8 cellular contexts compared by ENCODE assay signal in the genomic region with DNA sequence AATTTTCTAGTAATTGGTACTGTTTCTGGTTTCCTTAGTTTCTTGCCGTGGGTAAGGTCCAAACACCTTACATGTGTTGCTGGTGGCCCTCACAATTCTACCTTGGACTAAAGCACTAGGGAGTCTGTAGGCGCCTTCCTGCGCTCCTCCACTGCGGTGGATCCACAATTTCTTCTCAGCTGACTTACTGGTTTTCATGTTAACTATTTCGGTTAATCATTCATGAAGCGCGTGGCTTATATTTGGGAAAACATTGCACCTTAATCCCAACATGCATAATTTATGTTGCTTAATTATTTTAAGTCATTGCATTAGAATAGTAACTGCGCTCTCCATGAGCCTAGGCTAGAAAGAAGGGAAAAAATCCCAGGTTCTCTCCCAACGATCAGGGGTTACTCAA. TPM values are rescaled to one million over a fixed set of nuclear protein-coding genes. Genes with fewer than 3 reads are reported as not detected.
DNase-seq lines count a peak whose midpoint lies in the region; ATAC-seq, FAIRE-seq and TF ChIP-seq lines count a peak whose summit lies in the region.

No MANE protein-coding gene starts in this region.

- H3K9me3 ChIP-seq in ovary, result no peaks in the 10 kb centered on the region

- peaks cover 17% of the 10 kb centered on the region; the same call in 2 of the 3 replicates for H3K4me1 Mint-ChIP-seq in GM23338

- H3K27me3 Mint-ChIP-seq in GM23338 (ENCODE audit: insufficient read depth, low read depth, poor library complexity), result peaks cover 1% of the 10 kb centered on the region

- TF ChIP-seq POLR2A in ovary (IDR thresholded peaks at IDR 0.05), result no peak

- TF ChIP-seq CTCF in GM23338 (conservative IDR thresholded peaks at IDR 0.05; ENCODE audit: low read depth in 2 of 2) (0 out of 4 replicates have a peak, but pooled peaks of 1 of the 2 experiments have one; percentile 9), epithelial cell of proximal tubule (conservative IDR thresholded peaks at IDR 0.05; ENCODE audit: low read depth, low read length) (no peak), ovary (IDR thresholded peaks at IDR 0.05) (no peak)

- ATAC-seq in GM23338, result peak; percentile 10; the same call in 2 of the 3 replicates
- ATAC-seq in HG02642 (IDR thresholded peaks at IDR 0.05; ENCODE audit: poor library complexity, unreplicated experiment), result no peak

- no peak for TF ChIP-seq EP300 in ovary (IDR thresholded peaks at IDR 0.05)

- peak overlapping the region; percentile 72 for H2AFZ ChIP-seq in GM23338

- DNase-seq in GM23338 (ENCODE audit: low spot score), result peak; percentile 17
- peak; percentile 10 for DNase-seq in RCC 7860 (ENCODE audit: low spot score)
- DNase-seq in epithelial cell of proximal tubule (ENCODE audit: low read depth), result peak; percentile 50
- DNase-seq in ovary, result no peak
- no peak for DNase-seq in NCI-H446 treated with DMSO at 0.1 percent for 48 hours (lab: John Stamatoyannopoulos, UW)
- no peak for DNase-seq in AML-193 (lab: John Stamatoyannopoulos, UW)
- DNase-seq in DMS114 treated with DMSO at 0.1 percent for 48 hours (lab: John Stamatoyannopoulos, UW; ENCODE audit: unreplicated experiment), result no peak

- intact Hi-C loops in ovary (cut with DNase I), result loop anchor here in 3 of 4 donors (5.0 to 10.0 kb wide), 4 partner anchors 52 to 236 kb away; a partner anchor contains a TSS

- 5 to 6% (median 6%) methylated on average over 9 of the region's 9 CpGs for WGBS in ovary, 3 donors

- peak overlapping the region; percentile 95 for H3K27ac Mint-ChIP-seq in GM23338

- H3K36me3 ChIP-seq in GM23338 (ENCODE audit: insufficient read depth) (no peaks in the 10 kb centered on the region), ovary (no peaks in the 10 kb centered on the region)

- H3K4me2 ChIP-seq in GM23338, result peak overlapping the region; percentile 82

- H3K27me3 ChIP-seq in GM23338 (ENCODE audit: insufficient read depth), result no peaks in the 10 kb centered on the region
- no peaks in the 10 kb centered on the region for H3K27me3 ChIP-seq in ovary

- H3K27ac ChIP-seq in GM23338 (ENCODE audit: low read depth) (peak overlapping the region; percentile 97), ovary (peak overlapping the region; percentile 87 to 97)

- no peaks in the 10 kb centered on the region; the same call in 2 of the 3 replicates for H3K36me3 Mint-ChIP-seq in GM23338 (ENCODE audit: low read depth)

- no peaks in the 10 kb centered on the region for H3K9me3 Mint-ChIP-seq in GM23338

- no peak for FAIRE-seq in RCC 7860 (lab: Jason Lieb, UNC)

- H3K4me3 ChIP-seq in GM23338, result peak overlapping the region; percentile 91
- H3K4me3 ChIP-seq in epithelial cell of proximal tubule (ENCODE audit: low read depth, low read length), result peak overlapping the region; percentile 72
- H3K4me3 ChIP-seq in ovary, result peak overlapping the region; percentile 96

- peaks cover 39% of the 10 kb centered on the region for H3K79me2 ChIP-seq in GM23338 (replicated peaks; ENCODE audit: insufficient read depth)

- H3K4me1 ChIP-seq in GM23338 (ENCODE audit: insufficient read depth), result peaks cover 17% of the 10 kb centered on the region
- H3K4me1 ChIP-seq in ovary (ENCODE audit: insufficient read depth), result peaks cover 7% of the 10 kb centered on the region

- no peaks in the 10 kb centered on the region for H3F3A ChIP-seq in GM23338 (replicated peaks; ENCODE audit: low read depth)

- peak overlapping the region; percentile 92 for H3K4me3 Mint-ChIP-seq in GM23338

- no peaks in the 10 kb centered on the region for H3K9me2 ChIP-seq in GM23338 (ENCODE audit: insufficient read depth)

- peaks cover 18% of the 10 kb centered on the region for H4K20me1 ChIP-seq in GM23338 (replicated peaks; ENCODE audit: insufficient read depth)

TF ChIP-seq in GM23338, 12 proteins besides CTCF, POLR2A, EP300 and RAD21:
- TF ChIP-seq CREB1 (CRISPR knock-in tag; IDR thresholded peaks at IDR 0.05; ENCODE audit: low read depth) (no peak), ZNF114 (CRISPR knock-in tag; IDR thresholded peaks at IDR 0.05) (no peak)

RNA-seq across cellular contexts. Expression of a gene that starts 37.7 kb away (rescaled TPM):
- 51.0 and 58.9 TPM in 2 replicates for total RNA-seq in GM23338 (2014; rRNA removed; shearing (Covaris generic))
- polyA plus RNA-seq in GM23338 (2016; fragmentation: Nextera tagmentation; extraction: Ambion mirVana), result 22.4 and 23.6 TPM in 2 replicates
- 18.2 and 21.9 TPM in 2 replicates for total RNA-seq in epithelial cell of proximal tubule
- total RNA-seq in ovary, result 10 to 100 TPM; 46.6 to 58.5 (median 53.8) TPM
- 10 to 100 TPM; 27.6 to 49.6 TPM for polyA plus RNA-seq in ovary

Comparison
In these comparisons a context has a peak if more than half of its experiments do, and no peak if none do; other contexts are left out.
1. DNase-seq: peak in GM23338 (single experiment), RCC 7860 (single experiment) and epithelial cell of proximal tubule (single experiment); none in ovary (0 of 5), NCI-H446 treated with DMSO at 0.1 percent for 48 hours (single experiment), AML-193 (0 of 2) and DMS114 treated with DMSO at 0.1 percent for 48 hours (single experiment).
2. Peak in every context shown above with its lines, with median percentiles within 50 percentile points of each other: H3K4me3 ChIP-seq.